8 cellular contexts compared by ENCODE assay signal in genomic region chr5:893137-893506, GRCh38. TPM values are rescaled to one million over a fixed set of nuclear protein-coding genes. Genes with fewer than 3 reads are reported as not detected.
DNase-seq lines count a peak whose midpoint lies in the region; ATAC-seq lines count a peak whose summit lies in the region.

No MANE protein-coding gene starts in this region.

- peak in 1 of 3 donors; percentile 12 for DNase-seq in CD4-positive, CD25-positive, alpha-beta regulatory T cell
- peak; percentile 23 for DNase-seq in OCI-M1 (lab: John Stamatoyannopoulos, UW)
- peak; percentile 64 for DNase-seq in sciatic nerve (ENCODE audit: low spot score)
- no peak for DNase-seq in germinal center (ENCODE audit: low spot score)
- DNase-seq in NCI-H446 treated with DMSO at 0.1 percent for 48 hours (lab: John Stamatoyannopoulos, UW): no peak
- DNase-seq in NCI-H226: no peak

- peaks cover 12% of the 10 kb centered on the region for H3K36me3 Mint-ChIP-seq in CD4-positive, CD25-positive, alpha-beta regulatory T cell

- no peaks in the 10 kb centered on the region for H3K9me3 Mint-ChIP-seq in CD4-positive, CD25-positive, alpha-beta regulatory T cell

- peak overlapping the region; percentile 53 to 80 (median 75) for H3K4me3 Mint-ChIP-seq in CD4-positive, CD25-positive, alpha-beta regulatory T cell

- no peaks in the 10 kb centered on the region for H3K27me3 Mint-ChIP-seq in CD4-positive, CD25-positive, alpha-beta regulatory T cell

- peak overlapping the region in 1 of 3 donors; percentile 43 for H3K27ac Mint-ChIP-seq in CD4-positive, CD25-positive, alpha-beta regulatory T cell

- peaks cover 30% of the 10 kb centered on the region for H3K4me1 ChIP-seq in CD4-positive, CD25-positive, alpha-beta regulatory T cell (ENCODE audit: control insufficient read depth, insufficient read depth, low read length, poor library complexity, severe bottlenecking)

- H3K27me3 ChIP-seq in CD4-positive, CD25-positive, alpha-beta regulatory T cell (ENCODE audit: control insufficient read depth, insufficient read depth, low read length): no peaks in the 10 kb centered on the region

- H3K9me3 ChIP-seq in CD4-positive, CD25-positive, alpha-beta regulatory T cell (ENCODE audit: control insufficient read depth in 2 of 2, low read length in 2 of 2): no peaks in the 10 kb centered on the region

- intact Hi-C loops in sciatic nerve (cut with DNase I): no loop called here

- peaks cover 6 to 42% (median 15%) of the 10 kb centered on the region in 4 donors for H3K4me1 Mint-ChIP-seq in CD4-positive, CD25-positive, alpha-beta regulatory T cell

- ATAC-seq in CD4-positive, CD25-positive, alpha-beta regulatory T cell (ENCODE audit: low read depth in 2 of 2): no peak
- peak; percentile 11 for ATAC-seq in GM21737 (IDR thresholded peaks at IDR 0.05; ENCODE audit: unreplicated experiment)
- peak; percentile 14 for ATAC-seq in esophagus mucosa
- ATAC-seq in sciatic nerve: no peak

- H3K36me3 ChIP-seq in CD4-positive, CD25-positive, alpha-beta regulatory T cell (ENCODE audit: control insufficient read depth, insufficient read depth, low read length): peaks cover 33% of the 10 kb centered on the region

- peak overlapping the region; percentile 37 for H3K4me3 ChIP-seq in CD4-positive, CD25-positive, alpha-beta regulatory T cell (ENCODE audit: low read depth, low read length)

- H3K27ac ChIP-seq in CD4-positive, CD25-positive, alpha-beta regulatory T cell (ENCODE audit: insufficient read depth, low read length, poor library complexity, severe bottlenecking): no peak overlapping the region

RNA-seq across cellular contexts. Expression of gene TRIP13, which starts 0.4 kb away (rescaled TPM):
- total RNA-seq in CD4-positive, CD25-positive, alpha-beta regulatory T cell: 1.2 TPM
- polyA plus RNA-seq in CD4-positive, CD25-positive, alpha-beta regulatory T cell: 1 to 10 TPM; 1.1 to 1.7 (median 1.3) TPM
- 12.5 TPM for total RNA-seq in esophagus mucosa
- 0.89 TPM for total RNA-seq in sciatic nerve

RNA-seq across cellular contexts. Expression of gene BRD9, which starts 0.5 kb away (rescaled TPM):
- total RNA-seq in CD4-positive, CD25-positive, alpha-beta regulatory T cell: 139 TPM
- polyA plus RNA-seq in CD4-positive, CD25-positive, alpha-beta regulatory T cell: 10 to 100 TPM in 3 of 4 donors, 1 to 10 TPM in 1; 9.7 to 15.9 (median 12.0) TPM
- total RNA-seq in esophagus mucosa: 21.2 TPM
- total RNA-seq in sciatic nerve: 38.5 TPM

RNA-seq across cellular contexts. Expression of gene ZDHHC11, which starts 42.3 kb away (rescaled TPM):
- 18.3 TPM for total RNA-seq in CD4-positive, CD25-positive, alpha-beta regulatory T cell
- polyA plus RNA-seq in CD4-positive, CD25-positive, alpha-beta regulatory T cell: not detected
- total RNA-seq in esophagus mucosa: 11.2 TPM
- total RNA-seq in sciatic nerve: 4.9 TPM

Comparison
In these comparisons a context has a peak if more than half of its experiments do, and no peak if none do; other contexts are left out.
1. ATAC-seq: peak in GM21737 (single experiment) and esophagus mucosa (single experiment); none in CD4-positive, CD25-positive, alpha-beta regulatory T cell (0 of 2) and sciatic nerve (single experiment).
2. DNase-seq: peak in OCI-M1 (single experiment) and sciatic nerve (single experiment); none in germinal center (single experiment), NCI-H446 treated with DMSO at 0.1 percent for 48 hours (single experiment) and NCI-H226 (single experiment).